ENCODE assay signal across 1 cellular context in the genomic region with DNA sequence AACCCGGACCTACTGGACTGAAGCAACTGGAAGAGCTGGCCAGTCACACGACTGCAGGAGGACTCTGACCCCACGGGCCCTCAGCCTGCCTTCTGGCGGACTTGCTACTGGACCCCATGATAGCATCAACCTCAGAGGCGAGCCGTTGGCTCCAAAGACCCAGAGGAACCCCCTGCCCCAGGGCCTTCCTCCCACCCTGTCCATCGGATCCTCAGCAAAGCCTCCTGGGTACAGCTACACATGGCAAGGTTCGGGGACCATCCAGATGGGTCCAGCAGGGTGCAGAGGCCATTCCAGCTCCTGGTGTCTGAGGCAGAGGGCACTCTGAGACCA.
TF ChIP-seq lines count a peak whose summit lies in the region.

No MANE protein-coding gene starts in this region.

TF ChIP-seq in H1, 55 proteins besides CTCF, POLR2A, EP300 and RAD21:
- no peak for TF ChIP-seq TAF1 (IDR thresholded peaks at IDR 0.05; ENCODE audit: low read depth, low read length)
- TF ChIP-seq PHF8 (conservative IDR thresholded peaks at IDR 0.05; ENCODE audit: low read depth, low read length): no peak
- TF ChIP-seq HDAC2 (IDR thresholded peaks at IDR 0.05; ENCODE audit: borderline replicate concordance in 1 of 2, low read depth in 2 of 2, low read length in 2 of 2): no peak
- no peak for TF ChIP-seq CTBP2 (IDR thresholded peaks at IDR 0.05; ENCODE audit: borderline replicate concordance, insufficient read depth, insufficient read length, low read length)
- no peak for TF ChIP-seq FOSL1 (IDR thresholded peaks at IDR 0.05; ENCODE audit: insufficient read depth, low read depth, low read length)
- TF ChIP-seq CREB1 (IDR thresholded peaks at IDR 0.05): no peak
- TF ChIP-seq MAFK (IDR thresholded peaks at IDR 0.05; ENCODE audit: low read depth, low read length): no peak
- no peak for TF ChIP-seq CHD2 (IDR thresholded peaks at IDR 0.05; ENCODE audit: low read length)
- no peak for TF ChIP-seq POU5F1 (IDR thresholded peaks at IDR 0.05; ENCODE audit: low read depth, low read length)
- no peak for TF ChIP-seq HDAC6 (IDR thresholded peaks at IDR 0.05; ENCODE audit: low read depth, low read length)
- TF ChIP-seq TBP (IDR thresholded peaks at IDR 0.05; ENCODE audit: low read depth, low read length): no peak
- TF ChIP-seq GTF2F1 (IDR thresholded peaks at IDR 0.05; ENCODE audit: borderline replicate concordance, low read depth, low read length): no peak
- no peak for TF ChIP-seq POLR2AphosphoS5 (IDR thresholded peaks at IDR 0.05; ENCODE audit: low read depth, low read length)
- TF ChIP-seq RNF2 (IDR thresholded peaks at IDR 0.05; ENCODE audit: borderline replicate concordance, low read depth, low read length, missing control alignments, poor library complexity, severe bottlenecking): no peak
TF ChIP-seq in H1: peak in this region for 0.
